In genomic region chr2:119719261-119719627, GRCh38 we compare ENCODE assay signal across 38 cellular contexts.
"Had no signal": no experiment of that assay in that cellular context is flagged by ENCODE, and none has a peak within 500 bp of the region (broad histone marks: within the 10 kb centered on the region; RNA-seq: fewer than 3 reads in every experiment).

No MANE protein-coding gene starts in this region.

- H3K4me2 ChIP-seq: KMS-11, PC-9 had no signal

- ATAC-seq: activated CD8-positive, alpha-beta memory T cell treated with anti-CD3 and anti-CD28 coated beads, Interleukin-2, amount 10 ng/mL, durations not matched to agents 7 days and 5 days; body of pancreas; Right ventricle myocardium inferior; SK-N-SH treated with all-trans-retinoic acid at 6 μM for 48 hours; T-cell had no signal

- H3K9me3 Mint-ChIP-seq: activated CD4-positive, alpha-beta T cell treated with anti-CD3 and anti-CD28 coated beads, Interleukin-2, amount 10 ng/mL, durations not matched to agents 24 days and 14 days; activated naive CD4-positive, alpha-beta T cell treated with anti-CD3 and anti-CD28 coated beads for 36 hours; activated naive CD4-positive, alpha-beta T cell treated with anti-CD3 and anti-CD28 coated beads, Interleukin-2, amount 50 U/mL, for 72 hours; activated T-cell treated with anti-CD3 and anti-CD28 coated beads, Interleukin-2, amount 50 U/mL, for 4 hours; T-cell had no signal

- H3K27ac ChIP-seq: adrenal gland, body of pancreas, breast epithelium, KMS-11, PC-9, RWPE1, WERI-Rb-1 had no signal

- H3K36me3 ChIP-seq: adrenal gland, breast epithelium, WERI-Rb-1 had no signal

- H3K9me3 ChIP-seq: adrenal gland, body of pancreas, breast epithelium had no signal

- H3K9ac ChIP-seq: KMS-11 had no signal

- H3K36me3 Mint-ChIP-seq: activated CD8-positive, alpha-beta memory T cell treated with anti-CD3 and anti-CD28 coated beads, Interleukin-2, amount 10 ng/mL, durations not matched to agents 7 days and 5 days; activated naive CD4-positive, alpha-beta T cell treated with anti-CD3 and anti-CD28 coated beads, Interleukin-2, amount 50 U/mL, for 72 hours; T-cell had no signal

- H3K27me3 ChIP-seq: adrenal gland, body of pancreas, breast epithelium had no signal

- DNase-seq: activated CD4-positive, alpha-beta T cell treated with anti-CD3 and anti-CD28 coated beads for 1 hour; activated CD4-positive, alpha-beta T cell treated with anti-CD3 and anti-CD28 coated beads, Interleukin-2, amount 10 ng/mL, durations not matched to agents 24 days and 14 days; activated CD4-positive, alpha-beta T cell treated with anti-CD3 and anti-CD28 coated beads, Interleukin-2, amount 50 U/mL, for 48 hours; activated CD4-positive, CD25-positive, alpha-beta regulatory T cell; activated CD8-positive, alpha-beta memory T cell treated with anti-CD3 and anti-CD28 coated beads for 24 hours; activated CD8-positive, alpha-beta memory T cell treated with anti-CD3 and anti-CD28 coated beads, Interleukin-2, amount 10 ng/mL, durations not matched to agents 7 days and 5 days; activated CD8-positive, alpha-beta memory T cell treated with anti-CD3 and anti-CD28 coated beads, Interleukin-2, amount 50 U/mL, for 48 hours; activated gamma-delta T cell treated with Interleukin-2 at 50 U/mL for 16 hours; activated T-cell treated with anti-CD3 and anti-CD28 coated beads, Interleukin-2, amount 50 U/mL, for 4 hours; adrenal gland; body of pancreas; caudate nucleus; cerebellar nuclear complex; MM.1S; MV-4-11; NCI-H1092; NCI-H1436 treated with DMSO at 0.1 percent for 48 hours; NCI-H1694 treated with DMSO at 0.1 percent for 48 hours; NCI-H2029; NCI-H510A; NCI-H526; NCI-H748 treated with DMSO at 0.1 percent for 48 hours; NK-92 treated with Interleukin-12 subunit alpha and Interleukin-12 subunit beta, amount 100 ng/mL, for 24 hours; SIG-M5; T-cell; T-helper 2 cell; T1000; WERI-Rb-1 had no signal

- H3K27ac Mint-ChIP-seq: activated CD4-positive, alpha-beta T cell treated with anti-CD3 and anti-CD28 coated beads, Interleukin-2, amount 10 ng/mL, durations not matched to agents 24 days and 14 days; activated CD8-positive, alpha-beta memory T cell treated with anti-CD3 and anti-CD28 coated beads, Interleukin-2, amount 10 ng/mL, durations not matched to agents 7 days and 5 days; activated naive CD4-positive, alpha-beta T cell treated with anti-CD3 and anti-CD28 coated beads for 36 hours; T-cell had no signal

- H3K4me3 Mint-ChIP-seq: activated CD4-positive, alpha-beta T cell treated with anti-CD3 and anti-CD28 coated beads, Interleukin-2, amount 10 ng/mL, durations not matched to agents 24 days and 14 days; activated CD8-positive, alpha-beta memory T cell treated with anti-CD3 and anti-CD28 coated beads, Interleukin-2, amount 10 ng/mL, durations not matched to agents 7 days and 5 days; activated naive CD4-positive, alpha-beta T cell treated with anti-CD3 and anti-CD28 coated beads for 36 hours; activated T-cell treated with anti-CD3 and anti-CD28 coated beads, Interleukin-2, amount 50 U/mL, for 4 hours; T-cell had no signal

- FAIRE-seq: astrocyte, RCC 7860 had no signal

- H3K4me1 ChIP-seq: adrenal gland, body of pancreas, breast epithelium had no signal

- H3K4me3 ChIP-seq: adrenal gland, body of pancreas, breast epithelium, PC-9 had no signal

- H2AFZ ChIP-seq: PC-9 had no signal
